Comparison of ENCODE assay signal across 2 cellular contexts in the genomic region with DNA sequence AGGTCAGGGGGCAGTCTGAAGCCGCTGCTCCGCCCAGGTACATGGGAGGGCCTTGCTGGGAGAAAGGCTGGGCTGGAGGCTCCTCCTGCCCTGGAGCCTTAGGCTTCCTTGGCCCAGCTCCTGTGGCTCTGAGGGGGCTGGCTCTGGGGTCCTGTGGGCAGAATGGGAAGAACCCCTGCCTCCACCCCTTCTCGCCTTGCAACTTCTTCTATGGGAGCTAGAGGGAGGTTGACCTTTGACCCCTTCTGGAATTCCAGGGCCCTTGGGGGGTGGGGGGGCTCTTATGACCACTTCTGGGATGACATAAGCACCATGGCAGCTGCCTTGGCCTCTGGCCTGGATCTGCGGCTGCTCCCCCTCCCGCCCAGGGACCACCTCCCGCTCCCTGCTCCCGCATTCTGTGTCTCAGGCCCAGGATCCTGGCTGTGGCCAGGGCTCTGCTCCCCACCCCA.
A peak's percentile ranks its signal among the peaks of the same experiment; 100 is the strongest.
TF ChIP-seq lines count a peak whose summit lies in the region.

No MANE protein-coding gene starts in this region.

TF ChIP-seq in GM23338, 12 proteins besides CTCF, POLR2A, EP300 and RAD21:
- TF ChIP-seq CREB1 (CRISPR knock-in tag; IDR thresholded peaks at IDR 0.05; ENCODE audit: low read depth) (0 out of 2 replicates have a peak, but pooled peaks have one; percentile 32), JUNB (IDR thresholded peaks at IDR 0.05; ENCODE audit: unreplicated experiment) (no peak)

TF ChIP-seq in K562, 482 proteins besides CTCF, POLR2A, EP300 and RAD21:
- peak; percentile 82 for TF ChIP-seq NR2C1 (IDR thresholded peaks at IDR 0.05)
- peak; percentile 78 for TF ChIP-seq NR2C1 (tag; IDR thresholded peaks at IDR 0.05)
- TF ChIP-seq NR2C2 (CRISPR knock-in tag; IDR thresholded peaks at IDR 0.05), result no peak
- TF ChIP-seq NR2C2 (tag; IDR thresholded peaks at IDR 0.05), result peak; percentile 66
- no peak for TF ChIP-seq ILK (tag; IDR thresholded peaks at IDR 0.05; ENCODE audit: borderline replicate concordance, low read depth)
- 0 out of 2 replicates have a peak, but pooled peaks have one; percentile 9 for TF ChIP-seq TEAD4 (IDR thresholded peaks at IDR 0.05; ENCODE audit: low read length)
- TF ChIP-seq TEAD4 (CRISPR knock-in tag; IDR thresholded peaks at IDR 0.05; ENCODE audit: borderline replicate concordance), result no peak
- peak; percentile 43 for TF ChIP-seq RBM22 (IDR thresholded peaks at IDR 0.05; ENCODE audit: low read depth, low read length, poor library complexity, severe bottlenecking)
- no peak for TF ChIP-seq ARNT (IDR thresholded peaks at IDR 0.05)
- TF ChIP-seq POLR2G (IDR thresholded peaks at IDR 0.05; ENCODE audit: low read depth, low read length), result 0 out of 2 replicates have a peak, but pooled peaks have one; percentile 13
